8 cellular contexts compared by ENCODE assay signal in the genomic region with DNA sequence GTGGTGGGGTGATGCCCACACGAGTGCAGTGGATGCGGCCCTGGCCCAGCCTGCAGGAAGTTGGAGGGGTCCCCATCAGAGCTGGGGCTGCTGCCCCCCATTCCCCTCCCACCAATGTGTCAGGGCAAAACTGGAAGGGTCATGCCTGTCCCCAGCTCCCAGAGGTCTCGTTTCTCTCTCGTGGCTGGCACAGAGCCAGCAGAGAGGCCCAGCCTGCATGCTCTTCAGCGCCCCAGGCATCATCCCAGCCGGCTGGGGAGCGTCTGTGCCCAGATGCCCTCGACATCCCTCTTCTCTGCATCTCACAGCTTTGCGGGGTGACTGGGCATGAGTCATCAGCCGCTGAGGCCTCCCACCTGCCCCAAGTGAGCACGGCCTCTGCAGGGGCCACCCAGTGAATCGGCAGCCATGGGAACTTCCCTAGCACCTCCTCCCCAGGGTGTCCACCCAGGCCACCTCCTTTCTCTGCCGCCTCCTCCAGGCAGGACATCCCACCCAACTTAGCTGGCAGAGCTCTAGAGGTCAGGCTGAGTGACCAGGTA. TPM values are rescaled to one million over a fixed set of nuclear protein-coding genes. Genes with fewer than 3 reads are reported as not detected.
DNase-seq lines count a peak whose midpoint lies in the region; ATAC-seq and TF ChIP-seq lines count a peak whose summit lies in the region.

No MANE protein-coding gene starts in this region.

- H3K4me1 ChIP-seq in PC-3 (ENCODE audit: insufficient read depth, low read length) (peaks cover 46% of the 10 kb centered on the region), left ventricle myocardium inferior (peaks cover 23% of the 10 kb centered on the region)

- H3K27ac ChIP-seq in PC-3 (ENCODE audit: low read length) (peak overlapping the region; percentile 93), left ventricle myocardium inferior (replicated peaks) (no peak overlapping the region)

- no peaks in the 10 kb centered on the region for H4K20me1 ChIP-seq in PC-3 (ENCODE audit: low read length)

- no peaks in the 10 kb centered on the region for H3K36me3 ChIP-seq in PC-3 (ENCODE audit: low read depth, low read length)
- no peaks in the 10 kb centered on the region for H3K36me3 ChIP-seq in left ventricle myocardium inferior

- H3K4me2 ChIP-seq in PC-3 (ENCODE audit: low read length), result peak overlapping the region; percentile 63

- peak overlapping the region; percentile 60; the same call in 1 of the 2 replicates for H3K9ac ChIP-seq in PC-3 (ENCODE audit: low read length)

- POLR2A ChIA-PET in PC-3 (lab: Charles Lee; ENCODE audit: unreplicated experiment), result no interaction called here

- peaks cover 11% of the 10 kb centered on the region for H3F3A ChIP-seq in PC-3 (ENCODE audit: low read length, unreplicated experiment)

- no peaks in the 10 kb centered on the region for H3K9me3 ChIP-seq in PC-3 (ENCODE audit: low read length)
- no peaks in the 10 kb centered on the region for H3K9me3 ChIP-seq in left ventricle myocardium inferior (replicated peaks)

- DNase-seq in activated CD4-positive, alpha-beta T cell treated with anti-CD3 and anti-CD28 coated beads for 48 hours, result peak; percentile 77
- no peak for DNase-seq in activated CD4-positive, alpha-beta T cell treated with anti-CD3 and anti-CD28 coated beads for 1 hour
- peak; percentile 84 for DNase-seq in PC-3
- peak; percentile 76 for DNase-seq in choroid plexus epithelial cell (ENCODE audit: low read depth)
- DNase-seq in stimulated activated CD4-positive, alpha-beta T cell treated with anti-CD3 and anti-CD28 coated beads, Interleukin-4, amount 100 ng/mL, for 24 hours, result peak; percentile 66
- DNase-seq in iPS-NIHi11 (ENCODE audit: low spot score), result no peak
- DNase-seq in left ventricle myocardium inferior, result no peak

- no peaks in the 10 kb centered on the region for H3K79me2 ChIP-seq in PC-3 (ENCODE audit: low read length)

- ATAC-seq in PC-3 (peak; percentile 37), HG02623 (IDR thresholded peaks at IDR 0.05; ENCODE audit: unreplicated experiment) (no peak)

- no TSS peak for BruUV-seq in PC-3 (replicated peaks; lab: Mats Ljungman, UMichigan)

- CTCF ChIA-PET in PC-3 (lab: Charles Lee), result interaction anchor here (0.6 kb wide), 1 partner anchor 77 kb away, joined by 3 read pairs; no protein-coding TSS in a partner anchor

- H3K27me3 ChIP-seq in PC-3 (ENCODE audit: low read length) (no peaks in the 10 kb centered on the region), left ventricle myocardium inferior (ENCODE audit: low read depth) (no peaks in the 10 kb centered on the region)

- H2AFZ ChIP-seq in PC-3 (ENCODE audit: low read length), result no peak overlapping the region

- H3K4me3 ChIP-seq in PC-3 (ENCODE audit: low read length), result no peak overlapping the region
- H3K4me3 ChIP-seq in choroid plexus epithelial cell (ENCODE audit: low read depth, low read length), result no peak overlapping the region
- H3K4me3 ChIP-seq in left ventricle myocardium inferior, result no peak overlapping the region

- TF ChIP-seq CTCF in PC-3 (conservative IDR thresholded peaks at IDR 0.05; ENCODE audit: low read depth, low read length), result no peak
- no peak for TF ChIP-seq CTCF in choroid plexus epithelial cell (conservative IDR thresholded peaks at IDR 0.05; ENCODE audit: low read depth, low read length)
- TF ChIP-seq CTCF in left ventricle myocardium inferior (IDR thresholded peaks at IDR 0.05; ENCODE audit: borderline replicate concordance), result no peak

- no peaks in the 10 kb centered on the region for H3K9me2 ChIP-seq in PC-3 (replicated peaks; ENCODE audit: low read length)

- intact Hi-C loops in PC-3 (cut with micrococcal nuclease) (no loop called here), left ventricle myocardium inferior (cut with micrococcal nuclease) (no loop called here)

RNA-seq across cellular contexts. Expression of gene CSNK1D, which starts 9.8 kb away (rescaled TPM):
- total RNA-seq in PC-3 (2014; rRNA removed), result 58.6 and 73.5 TPM in 2 replicates
- total RNA-seq in left ventricle myocardium inferior, result 61.8 TPM

RNA-seq across cellular contexts. Expression of gene CD7, which starts 34.1 kb away (rescaled TPM):
- 0.15 and 0.98 TPM in 2 replicates for total RNA-seq in PC-3 (2014; rRNA removed)
- 0.47 TPM for total RNA-seq in left ventricle myocardium inferior

RNA-seq across cellular contexts. Expression of gene SECTM1, which starts 50.3 kb away (rescaled TPM):
- 56.0 and 61.7 TPM in 2 replicates for total RNA-seq in PC-3 (2014; rRNA removed)
- total RNA-seq in left ventricle myocardium inferior, result 3.9 TPM

RNA-seq across cellular contexts. Expression of gene SLC16A3, which starts 54.4 kb away (rescaled TPM):
- total RNA-seq in PC-3 (2014; rRNA removed), result 286 and 447 TPM in 2 replicates
- total RNA-seq in left ventricle myocardium inferior, result 8.5 TPM

Comparison
In these comparisons a context has a peak if more than half of its experiments do, and no peak if none do; other contexts are left out.
1. DNase-seq: peak in activated CD4-positive, alpha-beta T cell treated with anti-CD3 and anti-CD28 coated beads for 48 hours (single experiment), PC-3 (single experiment), choroid plexus epithelial cell (single experiment) and stimulated activated CD4-positive, alpha-beta T cell treated with anti-CD3 and anti-CD28 coated beads, Interleukin-4, amount 100 ng/mL, for 24 hours (single experiment); none in activated CD4-positive, alpha-beta T cell treated with anti-CD3 and anti-CD28 coated beads for 1 hour (single experiment), iPS-NIHi11 (single experiment) and left ventricle myocardium inferior (single experiment).
2. RNA of gene SECTM1, which starts 50.3 kb away (total RNA-seq): 56.0 to 61.7 TPM in PC-3; 3.9 TPM in left ventricle myocardium inferior (single experiment); every median in the first group is over 10 times any median in the second.